ENCODE assay signal across 20 cellular contexts in the genomic region with DNA sequence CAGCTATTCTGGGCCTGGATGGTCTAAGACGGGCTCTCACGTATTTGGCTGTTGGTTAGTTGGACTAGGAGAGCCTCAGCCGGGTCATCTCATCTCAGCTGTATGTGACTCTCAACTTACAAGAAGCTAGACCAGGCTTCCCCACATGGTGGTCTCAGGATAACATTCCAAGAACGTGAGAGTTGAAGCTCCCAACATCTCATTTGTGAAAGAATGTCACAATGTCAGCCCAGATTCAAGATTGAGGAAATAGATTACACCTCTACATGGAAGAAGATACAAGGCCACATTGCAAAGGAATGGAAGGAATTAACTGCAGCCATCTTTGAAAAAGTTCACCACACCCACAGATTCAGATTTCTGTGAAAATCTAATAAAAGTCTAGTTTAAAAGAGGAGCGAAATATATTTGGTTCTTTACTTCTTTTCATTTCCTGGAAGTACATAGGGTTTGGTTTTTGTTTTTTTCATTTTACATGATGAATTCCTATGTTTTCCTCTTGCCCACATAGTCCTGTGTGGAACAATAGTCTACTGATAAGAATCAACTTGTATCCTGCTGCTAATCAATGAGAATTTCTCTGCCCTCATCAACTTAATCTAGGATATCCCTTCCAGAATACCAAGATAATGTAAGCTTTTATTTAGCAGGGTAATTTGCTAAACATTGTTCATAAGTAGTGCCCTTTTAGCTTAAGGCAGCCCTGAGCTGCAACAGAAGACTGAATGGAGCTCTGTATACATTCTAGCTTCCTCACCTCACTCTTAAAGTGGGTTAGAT.
"Had no signal": no experiment of that assay in that cellular context is flagged by ENCODE, and none has a peak within 500 bp of the region (broad histone marks: within the 10 kb centered on the region; RNA-seq: fewer than 3 reads in every experiment).

No MANE protein-coding gene starts in this region.

- H3K9me3 ChIP-seq: tibial nerve had no signal

- H3K36me3 Mint-ChIP-seq: activated naive CD4-positive, alpha-beta T cell treated with anti-CD3 and anti-CD28 coated beads, Interleukin-2, amount 10 ng/mL, durations not matched to agents 7 days and 5 days had no signal

- H3K9me3 Mint-ChIP-seq: activated CD4-positive, alpha-beta memory T cell treated with anti-CD3 and anti-CD28 coated beads, Interleukin-2, amount 10 ng/mL, durations not matched to agents 7 days and 5 days; activated CD4-positive, alpha-beta T cell treated with anti-CD3 and anti-CD28 coated beads, Interleukin-2, amount 10 ng/mL, durations not matched to agents 24 days and 14 days; activated naive CD4-positive, alpha-beta T cell treated with anti-CD3 and anti-CD28 coated beads, Interleukin-2, amount 10 ng/mL, durations not matched to agents 7 days and 5 days; activated T-cell treated with anti-CD3 and anti-CD28 coated beads, Interleukin-2, amount 50 U/mL, for 72 hours; stimulated activated naive CD8-positive, alpha-beta T cell treated with anti-CD3 and anti-CD28 coated beads, Interleukin-15, Interleukin-2, amounts not matched to agents 100 ng/mL and 50 ng/mL, for 24 hours had no signal

- H3K9ac ChIP-seq: neural progenitor cell had no signal

- DNase-seq: activated CD4-positive, alpha-beta memory T cell treated with anti-CD3 and anti-CD28 coated beads, Interleukin-2, amount 10 ng/mL, durations not matched to agents 7 days and 5 days; activated CD4-positive, alpha-beta T cell treated with anti-CD3 and anti-CD28 coated beads, Interleukin-2, amount 10 ng/mL, durations not matched to agents 24 days and 14 days; activated effector memory CD4-positive, alpha-beta T cell treated with anti-CD3 and anti-CD28 coated beads, Interleukin-2, amount 50 U/mL, for 16 hours; activated naive CD4-positive, alpha-beta T cell treated with anti-CD3 and anti-CD28 coated beads, Interleukin-2, amount 10 ng/mL, durations not matched to agents 7 days and 5 days; activated T-cell treated with anti-CD3 and anti-CD28 coated beads, Interleukin-2, amount 50 U/mL, for 72 hours; amygdala; effector CD4-positive, alpha-beta T cell; foreskin melanocyte; glutamatergic neuron; naive thymus-derived CD4-positive, alpha-beta T cell; stimulated activated CD4-positive, alpha-beta T cell treated with anti-CD3 and anti-CD28 coated beads, Interleukin-12 subunit alpha, Interleukin-12 subunit beta, amount 100 ng/mL, for 4 hours; substantia nigra had no signal

- FAIRE-seq: islet of Langerhans, urothelium cell line had no signal

- H3K36me3 ChIP-seq: neural progenitor cell, tibial nerve had no signal

- H3K27me3 ChIP-seq: neural progenitor cell, tibial nerve had no signal

- H3K4me3 ChIP-seq: neural progenitor cell, tibial nerve had no signal

- H3K4me3 Mint-ChIP-seq: activated CD4-positive, alpha-beta memory T cell treated with anti-CD3 and anti-CD28 coated beads, Interleukin-2, amount 10 ng/mL, durations not matched to agents 7 days and 5 days; activated CD4-positive, alpha-beta T cell treated with anti-CD3 and anti-CD28 coated beads, Interleukin-2, amount 10 ng/mL, durations not matched to agents 24 days and 14 days; activated naive CD4-positive, alpha-beta T cell treated with anti-CD3 and anti-CD28 coated beads, Interleukin-2, amount 10 ng/mL, durations not matched to agents 7 days and 5 days; activated T-cell treated with anti-CD3 and anti-CD28 coated beads, Interleukin-2, amount 50 U/mL, for 72 hours; naive thymus-derived CD4-positive, alpha-beta T cell; neural progenitor cell; stimulated activated naive CD8-positive, alpha-beta T cell treated with anti-CD3 and anti-CD28 coated beads, Interleukin-15, Interleukin-2, amounts not matched to agents 100 ng/mL and 50 ng/mL, for 24 hours had no signal

- H3K27ac Mint-ChIP-seq: activated CD4-positive, alpha-beta memory T cell treated with anti-CD3 and anti-CD28 coated beads, Interleukin-2, amount 10 ng/mL, durations not matched to agents 7 days and 5 days; activated CD4-positive, alpha-beta T cell treated with anti-CD3 and anti-CD28 coated beads, Interleukin-2, amount 10 ng/mL, durations not matched to agents 24 days and 14 days; activated naive CD4-positive, alpha-beta T cell treated with anti-CD3 and anti-CD28 coated beads, Interleukin-2, amount 10 ng/mL, durations not matched to agents 7 days and 5 days; activated T-cell treated with anti-CD3 and anti-CD28 coated beads, Interleukin-2, amount 50 U/mL, for 72 hours; naive thymus-derived CD4-positive, alpha-beta T cell; neural progenitor cell; stimulated activated naive CD8-positive, alpha-beta T cell treated with anti-CD3 and anti-CD28 coated beads, Interleukin-15, Interleukin-2, amounts not matched to agents 100 ng/mL and 50 ng/mL, for 24 hours had no signal

- H3K4me2 ChIP-seq: neural progenitor cell had no signal

- H3K27ac ChIP-seq: neural progenitor cell, VCaP had no signal

- H2AFZ ChIP-seq: neural progenitor cell had no signal

- ATAC-seq: activated CD4-positive, CD25-positive, alpha-beta regulatory T cell treated with anti-CD3 and anti-CD28 coated beads, Interleukin-2, amount 50 U/mL, for 24 hours; activated T-cell treated with anti-CD3 and anti-CD28 coated beads, Interleukin-2, amount 50 U/mL, for 72 hours; esophagus mucosa; naive thymus-derived CD4-positive, alpha-beta T cell had no signal

- H3K4me1 Mint-ChIP-seq: activated CD4-positive, alpha-beta memory T cell treated with anti-CD3 and anti-CD28 coated beads, Interleukin-2, amount 10 ng/mL, durations not matched to agents 7 days and 5 days; activated naive CD4-positive, alpha-beta T cell treated with anti-CD3 and anti-CD28 coated beads, Interleukin-2, amount 10 ng/mL, durations not matched to agents 7 days and 5 days had no signal

- H3K27me3 Mint-ChIP-seq: activated CD4-positive, alpha-beta memory T cell treated with anti-CD3 and anti-CD28 coated beads, Interleukin-2, amount 10 ng/mL, durations not matched to agents 7 days and 5 days; activated CD4-positive, alpha-beta T cell treated with anti-CD3 and anti-CD28 coated beads, Interleukin-2, amount 10 ng/mL, durations not matched to agents 24 days and 14 days; activated naive CD4-positive, alpha-beta T cell treated with anti-CD3 and anti-CD28 coated beads, Interleukin-2, amount 10 ng/mL, durations not matched to agents 7 days and 5 days; naive thymus-derived CD4-positive, alpha-beta T cell; stimulated activated naive CD8-positive, alpha-beta T cell treated with anti-CD3 and anti-CD28 coated beads, Interleukin-15, Interleukin-2, amounts not matched to agents 100 ng/mL and 50 ng/mL, for 24 hours had no signal
